In genomic region chr7:142455392-142455791, GRCh38 we compare ENCODE assay signal across 1 cellular context.
TF ChIP-seq lines count a peak whose summit lies in the region.

No MANE protein-coding gene starts in this region.

TF ChIP-seq in IMR-90, 13 proteins besides CTCF, POLR2A, EP300 and RAD21:
- TF ChIP-seq MXI1 (IDR thresholded peaks at IDR 0.05; ENCODE audit: borderline replicate concordance, low read depth, low read length) (no peak), SMC3 (IDR thresholded peaks at IDR 0.05; ENCODE audit: low read depth, low read length) (no peak), MAFK (IDR thresholded peaks at IDR 0.05; ENCODE audit: low read depth, low read length) (no peak), BHLHE40 (IDR thresholded peaks at IDR 0.05; ENCODE audit: low read depth, low read length) (no peak), CHD1 (IDR thresholded peaks at IDR 0.05; ENCODE audit: low read depth, low read length) (no peak), USF2 (IDR thresholded peaks at IDR 0.05; ENCODE audit: low read depth, low read length) (no peak)
